ENCODE assay signal across 15 cellular contexts in genomic region chr12:116187158-116187511, GRCh38.
A peak's percentile ranks its signal among the peaks of the same experiment; 100 is the strongest.
DNase-seq lines count a peak whose midpoint lies in the region; ATAC-seq, FAIRE-seq and TF ChIP-seq lines count a peak whose summit lies in the region.
"Had no signal": no experiment of that assay in that cellular context is flagged by ENCODE, and none has a peak within 500 bp of the region (broad histone marks: within the 10 kb centered on the region; RNA-seq: fewer than 3 reads in every experiment).

No MANE protein-coding gene starts in this region.

- no peaks in the 10 kb centered on the region for H3K9me3 Mint-ChIP-seq in CD4-positive, alpha-beta T cell
- no peaks in the 10 kb centered on the region for H3K9me3 Mint-ChIP-seq in natural killer cell treated with Interleukin-12 subunit alpha and Interleukin-12 subunit beta and Interleukin-15 and Interleukin-18, amount 100 ng/mL, for 72 hours
- no peaks in the 10 kb centered on the region for H3K9me3 Mint-ChIP-seq in WTC11

- TF ChIP-seq RAD21 in K562 (CRISPR knock-in tag; conservative IDR thresholded peaks at IDR 0.05 in 1 of 2, IDR thresholded peaks at IDR 0.05 in 1 of 2) = no peak

- H3K36me3 Mint-ChIP-seq in CD4-positive, alpha-beta T cell (ENCODE audit: low read depth) = no peaks in the 10 kb centered on the region
- H3K36me3 Mint-ChIP-seq in natural killer cell treated with Interleukin-12 subunit alpha and Interleukin-12 subunit beta and Interleukin-15 and Interleukin-18, amount 100 ng/mL, for 72 hours = peaks cover 4% of the 10 kb centered on the region
- H3K36me3 Mint-ChIP-seq in WTC11 = no peaks in the 10 kb centered on the region

- BruUV-seq in K562 (replicated peaks; lab: Mats Ljungman, UMichigan) = no TSS peak

- no peaks in the 10 kb centered on the region for H3K9me3 ChIP-seq in CD4-positive, alpha-beta T cell (ENCODE audit: control insufficient read depth, low read length)
- H3K9me3 ChIP-seq in K562 (replicated peaks; ENCODE audit: control insufficient read depth, insufficient read depth, low read depth, low read length) (no peaks in the 10 kb centered on the region), testis (no peaks in the 10 kb centered on the region)

- H3K27me3 Mint-ChIP-seq in CD4-positive, alpha-beta T cell = no peaks in the 10 kb centered on the region
- H3K27me3 Mint-ChIP-seq in natural killer cell treated with Interleukin-12 subunit alpha and Interleukin-12 subunit beta and Interleukin-15 and Interleukin-18, amount 100 ng/mL, for 72 hours = no peaks in the 10 kb centered on the region
- no peaks in the 10 kb centered on the region for H3K27me3 Mint-ChIP-seq in WTC11 (ENCODE audit: low read depth)

- no peak for FAIRE-seq in K562 (lab: Jason Lieb, UNC)
- FAIRE-seq: colon had no signal

- H3K4me1 Mint-ChIP-seq in CD4-positive, alpha-beta T cell (ENCODE audit: low read depth) = peaks cover 84% of the 10 kb centered on the region
- peaks cover 50 to 77% of the 10 kb centered on the region in 2 donors for H3K4me1 Mint-ChIP-seq in natural killer cell treated with Interleukin-12 subunit alpha and Interleukin-12 subunit beta and Interleukin-15 and Interleukin-18, amount 100 ng/mL, for 72 hours (ENCODE audit: low read depth in 2 of 2)
- H3K4me1 Mint-ChIP-seq in WTC11 = peaks cover 45% of the 10 kb centered on the region

- no peak for TF ChIP-seq CTCF in CD4-positive, alpha-beta T cell (IDR thresholded peaks at IDR 0.05)
- no peak for TF ChIP-seq CTCF in NB4 (IDR thresholded peaks at IDR 0.05; ENCODE audit: low read depth, low read length)
- TF ChIP-seq CTCF in K562 (IDR thresholded peaks at IDR 0.05 in 2 of 3, conservative IDR thresholded peaks at IDR 0.05 in 1 of 3; ENCODE audit: insufficient read depth in 2 of 3, low read depth in 1 of 3, low read length in 3 of 3) = no peak
- no peak for TF ChIP-seq CTCF in WTC11 (IDR thresholded peaks at IDR 0.05)
- TF ChIP-seq CTCF in testis (IDR thresholded peaks at IDR 0.05) = no peak

- no peak for TF ChIP-seq EP300 in K562 (IDR thresholded peaks at IDR 0.05; ENCODE audit: low read length)

- POLR2A ChIA-PET in CD4-positive, alpha-beta T cell (lab: Charles Lee) = interaction anchor here (0.9 kb wide), 1 partner anchor 11 kb away, joined by 3 read pairs; no protein-coding TSS in a partner anchor
- POLR2A ChIA-PET in K562 (lab: Yijun Ruan, JAX) (interaction anchor here (0.9 to 2.7 kb wide), 4 partner anchors 9 to 13 kb away, joined by 3 to 8 read pairs (median 4); no protein-coding TSS in a partner anchor), WTC11 (lab: Charles Lee) (no interaction called here)

- no peak for TF ChIP-seq POLR2A in NB4 (IDR thresholded peaks at IDR 0.05; ENCODE audit: extremely low read depth, insufficient read length)
- no peak for TF ChIP-seq POLR2A in K562 (conservative IDR thresholded peaks at IDR 0.05)
- TF ChIP-seq POLR2A in testis (IDR thresholded peaks at IDR 0.05) = no peak

- peak overlapping the region; percentile 29 for H3K4me2 ChIP-seq in K562 (ENCODE audit: insufficient read depth, low read length)

- intact Hi-C loops in CD4-positive, alpha-beta T cell (cut with DNase I, micrococcal nuclease) = loop anchor here in 1 of 2 experiments (2.0 kb wide), 1 partner anchor 14 kb away; no protein-coding TSS in a partner anchor
- intact Hi-C loops in K562 (cut with micrococcal nuclease) (no loop called here), testis (cut with DNase I; ENCODE audit: low total_unique reads) (no loop called here)

- H3K27me3 ChIP-seq in CD4-positive, alpha-beta T cell (ENCODE audit: control insufficient read depth, insufficient read depth, low read length) = no peaks in the 10 kb centered on the region
- H3K27me3 ChIP-seq in K562 (ENCODE audit: control insufficient read depth in 2 of 2, insufficient read depth in 2 of 2, low read length in 2 of 2) = no peaks in the 10 kb centered on the region
- H3K27me3 ChIP-seq in testis = no peaks in the 10 kb centered on the region

- no peak overlapping the region for H2AFZ ChIP-seq in K562 (ENCODE audit: low read depth, low read length)

- H3K79me2 ChIP-seq in K562 (ENCODE audit: control insufficient read depth, insufficient read depth, low read length) = peaks cover 99% of the 10 kb centered on the region

- CTCF ChIA-PET in CD4-positive, alpha-beta T cell (lab: Charles Lee) = interaction anchor here (1.3 kb wide), 1 partner anchor 15 kb away, joined by 3 read pairs; no protein-coding TSS in a partner anchor
- CTCF ChIA-PET in K562 (lab: Yijun Ruan, JAX; ENCODE audit: low intra/inter-chr PET ratio) = interaction anchor here (0.7 kb wide), 1 partner anchor 268 kb away, joined by 3 read pairs; no protein-coding TSS in a partner anchor
- CTCF ChIA-PET in WTC11 (lab: Charles Lee) = no interaction called here

- H4K20me1 ChIP-seq in K562 (replicated peaks; ENCODE audit: control insufficient read depth, insufficient read depth, low read length) = peaks cover 13% of the 10 kb centered on the region; the same call in 1 of the 2 replicates

- no peak for DNase-seq in CD4-positive, alpha-beta T cell
- DNase-seq in NB4 (ENCODE audit: low read depth) (peak; percentile 39), K562 (ENCODE audit: extremely low read depth in 1 of 4, low spot score in 3 of 4) (no peak), H4 (ENCODE audit: low spot score) (no peak), WTC11 (ENCODE audit: low spot score) (no peak), testis (no peak)
- DNase-seq in natural killer cell treated with Interleukin-12 subunit alpha and Interleukin-12 subunit beta and Interleukin-15 and Interleukin-18, amount 100 ng/mL, for 72 hours (ENCODE audit: low spot score) = no peak
- DNase-seq: activated CD4-positive, alpha-beta T cell treated with anti-CD3 and anti-CD28 coated beads for 1 hour; NCI-H1092; NCI-H526 treated with DMSO at 0.1 percent for 48 hours had no signal

- H3K4me1 ChIP-seq in K562 (replicated peaks in 1 of 2; ENCODE audit: control insufficient read depth in 2 of 2, insufficient read depth in 2 of 2, low read length in 2 of 2) (peaks cover 7 to 30% of the 10 kb centered on the region in 2 experiments; a peak in 3 of 5 replicates), testis (peaks cover 9% of the 10 kb centered on the region)

- WGBS in K562 (ENCODE audit: insufficient coverage, low coverage, missing lambda C conversion rate) = 0% methylated on average over 1 of the region's 1 CpG
- WGBS in testis, 2 donors = 64 to 71% methylated on average over 1 of the region's 1 CpG

- in situ Hi-C loops in K562 (cut with MboI) = no loop called here

- H3K9me1 ChIP-seq in K562 (ENCODE audit: control insufficient read depth, insufficient read depth, low read length) = no peaks in the 10 kb centered on the region

- peak overlapping the region in 1 of 2 experiments; percentile 20; a peak in 1 of 4 replicates for H3K9ac ChIP-seq in K562 (ENCODE audit: insufficient read depth in 1 of 2, low read depth in 2 of 2, low read length in 2 of 2)

- H3K36me3 ChIP-seq in K562 (ENCODE audit: control insufficient read depth, insufficient read depth, low read length) (no peaks in the 10 kb centered on the region), testis (ENCODE audit: low read depth, missing control alignments) (no peaks in the 10 kb centered on the region)

- H3K27ac Mint-ChIP-seq in CD4-positive, alpha-beta T cell = peak overlapping the region; percentile 45
- H3K27ac Mint-ChIP-seq in natural killer cell treated with Interleukin-12 subunit alpha and Interleukin-12 subunit beta and Interleukin-15 and Interleukin-18, amount 100 ng/mL, for 72 hours = peak overlapping the region; percentile 88 to 96
- no peak overlapping the region; the same call in 1 of the 2 replicates for H3K27ac Mint-ChIP-seq in WTC11

- peak overlapping the region; percentile 35 for H3K4me3 Mint-ChIP-seq in CD4-positive, alpha-beta T cell
- H3K4me3 Mint-ChIP-seq in natural killer cell treated with Interleukin-12 subunit alpha and Interleukin-12 subunit beta and Interleukin-15 and Interleukin-18, amount 100 ng/mL, for 72 hours = peak overlapping the region; percentile 83
- H3K4me3 Mint-ChIP-seq in WTC11 = no peak overlapping the region

- ATAC-seq in CD4-positive, alpha-beta T cell (ENCODE audit: poor library complexity) = no peak
- ATAC-seq in K562 = peak; percentile 73
- ATAC-seq in natural killer cell treated with Interleukin-12 subunit alpha and Interleukin-12 subunit beta and Interleukin-15 and Interleukin-18, amount 100 ng/mL, for 72 hours = peak; percentile 83 to 87
- no peak for ATAC-seq in HG03135 (IDR thresholded peaks at IDR 0.05; ENCODE audit: unreplicated experiment)
- ATAC-seq in WTC11 = no peak
- ATAC-seq: HCT116 had no signal

- H3K27ac ChIP-seq in CD4-positive, alpha-beta T cell (ENCODE audit: low read depth, low read length) = no peak overlapping the region
- H3K27ac ChIP-seq in K562 (ENCODE audit: extremely low read depth, low read depth, low read length) (peak overlapping the region; percentile 57; the same call in 2 of the 3 replicates), testis (no peak overlapping the region)
- H3K27ac ChIP-seq: C4-2B, skin epidermis had no signal

- H3K4me3 ChIP-seq in NB4 (ENCODE audit: low read depth, low read length) (no peak overlapping the region), K562 (no peak overlapping the region), testis (no peak overlapping the region)
- H3K4me3 ChIP-seq: skin epidermis had no signal

TF ChIP-seq in K562, 482 proteins besides CTCF, POLR2A, EP300 and RAD21 (continues in another document):
- TF ChIP-seq ZEB2 (IDR thresholded peaks at IDR 0.05) = no peak
- TF ChIP-seq, protein P1, sequence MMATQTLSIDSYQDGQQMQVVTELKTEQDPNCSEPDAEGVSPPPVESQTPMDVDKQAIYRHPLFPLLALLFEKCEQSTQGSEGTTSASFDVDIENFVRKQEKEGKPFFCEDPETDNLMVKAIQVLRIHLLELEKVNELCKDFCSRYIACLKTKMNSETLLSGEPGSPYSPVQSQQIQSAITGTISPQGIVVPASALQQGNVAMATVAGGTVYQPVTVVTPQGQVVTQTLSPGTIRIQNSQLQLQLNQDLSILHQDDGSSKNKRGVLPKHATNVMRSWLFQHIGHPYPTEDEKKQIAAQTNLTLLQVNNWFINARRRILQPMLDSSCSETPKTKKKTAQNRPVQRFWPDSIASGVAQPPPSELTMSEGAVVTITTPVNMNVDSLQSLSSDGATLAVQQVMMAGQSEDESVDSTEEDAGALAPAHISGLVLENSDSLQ (IDR thresholded peaks at IDR 0.05) = peak; percentile 93
- no peak for TF ChIP-seq ZNF717 (CRISPR knock-in tag; IDR thresholded peaks at IDR 0.05)

TF ChIP-seq in WTC11, 78 proteins besides CTCF, POLR2A, EP300 and RAD21 (continues in another document):
- TF ChIP-seq NR3C1 (CRISPR knock-in tag; conservative IDR thresholded peaks at IDR 0.05; ENCODE audit: low read depth) = no peak

Comparison
In these comparisons a context has a peak if more than half of its experiments do, and no peak if none do; other contexts are left out.
1. ATAC-seq: peak in K562 (single experiment) and natural killer cell treated with Interleukin-12 subunit alpha and Interleukin-12 subunit beta and Interleukin-15 and Interleukin-18, amount 100 ng/mL, for 72 hours (2 of 2); none in CD4-positive, alpha-beta T cell (single experiment), HG03135 (single experiment) and WTC11 (single experiment).